ENCODE assay signal across 18 cellular contexts in the genomic region with DNA sequence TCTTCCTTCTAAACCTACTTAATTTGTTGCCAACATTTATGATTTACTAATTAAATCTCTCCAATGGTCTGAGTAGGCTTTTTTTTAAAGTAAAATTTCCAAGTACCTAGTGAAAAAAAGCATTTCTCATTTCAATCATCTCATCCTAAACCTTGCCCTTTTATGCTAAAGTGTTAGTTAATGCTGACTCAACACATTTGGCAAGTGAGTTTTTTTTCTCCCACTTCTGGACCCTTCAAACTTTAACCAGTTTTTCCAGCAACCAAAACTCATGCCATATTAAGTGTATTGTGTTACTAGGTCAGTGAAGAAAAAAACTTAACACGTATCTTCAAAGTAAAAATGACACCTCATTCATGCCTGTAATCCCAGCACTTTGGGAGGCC. TPM values are rescaled to one million over a fixed set of nuclear protein-coding genes. Genes with fewer than 3 reads are reported as not detected.
DNase-seq lines count a peak whose midpoint lies in the region; ATAC-seq and TF ChIP-seq lines count a peak whose summit lies in the region.
"Had no signal": no experiment of that assay in that cellular context is flagged by ENCODE, and none has a peak within 500 bp of the region (broad histone marks: within the 10 kb centered on the region; RNA-seq: fewer than 3 reads in every experiment).

No MANE protein-coding gene starts in this region.

- H3K27ac Mint-ChIP-seq in activated T-cell treated with anti-CD3 and anti-CD28 coated beads, Interleukin-2, amount 50 U/mL, for 72 hours, result peak overlapping the region; percentile 87
- H3K27ac Mint-ChIP-seq in dendritic cell treated with granulocyte-macrophage colony-stimulating factor and Interleukin-4, amounts not matched to agents 40 ng/mL and 50 ng/mL, for 4 days, result peak overlapping the region; percentile 27
- H3K27ac Mint-ChIP-seq: IgD-negative memory B cell had no signal

- 0 out of 2 replicates have a peak overlapping the region, but pooled peaks have one; percentile 25 for H3K23ac ChIP-seq in IMR-90 (ENCODE audit: low read depth, low read length)

- no peak for ATAC-seq in activated T-cell treated with anti-CD3 and anti-CD28 coated beads, Interleukin-2, amount 50 U/mL, for 72 hours (replicated peaks in 1 of 2)
- ATAC-seq in IMR-90 (ENCODE audit: low read depth) (no peak), gastrocnemius medialis (no peak), HG03571 (IDR thresholded peaks at IDR 0.05; ENCODE audit: unreplicated experiment) (no peak)
- ATAC-seq: Panc1 had no signal

- H3K27me3 ChIP-seq in IMR-90 (ENCODE audit: control insufficient read depth, insufficient read depth, low read length) (no peaks in the 10 kb centered on the region), gastrocnemius medialis (no peaks in the 10 kb centered on the region), Peyer's patch (no peaks in the 10 kb centered on the region)
- H3K27me3 ChIP-seq: BLaER1 had no signal

- TF ChIP-seq POLR2A in IMR-90 (IDR thresholded peaks at IDR 0.05; ENCODE audit: low read depth, low read length) (no peak), gastrocnemius medialis (IDR thresholded peaks at IDR 0.05) (no peak), Peyer's patch (IDR thresholded peaks at IDR 0.05) (no peak)

- no peak overlapping the region for H2AK5ac ChIP-seq in IMR-90 (ENCODE audit: low read depth, low read length)

- no peak overlapping the region for H2AK9ac ChIP-seq in IMR-90 (replicated peaks; ENCODE audit: low read depth, low read length, poor library complexity)

- no peak overlapping the region for H3K27ac ChIP-seq in IMR-90 (ENCODE audit: insufficient read depth, low read length)
- peak overlapping the region; percentile 33 to 74 (median 63) for H3K27ac ChIP-seq in gastrocnemius medialis
- no peak overlapping the region for H3K27ac ChIP-seq in Peyer's patch
- H3K27ac ChIP-seq: BLaER1 had no signal

- no peak overlapping the region for H2BK20ac ChIP-seq in IMR-90 (ENCODE audit: low read depth, low read length)

- H2AFZ ChIP-seq in IMR-90 (replicated peaks; ENCODE audit: low read length, poor library complexity), result no peak overlapping the region

- H3K18ac ChIP-seq in IMR-90 (ENCODE audit: low read depth, low read length), result no peak overlapping the region

- peaks cover 3 to 12% of the 10 kb centered on the region in 2 donors for H3K36me3 Mint-ChIP-seq in activated T-cell treated with anti-CD3 and anti-CD28 coated beads, Interleukin-2, amount 50 U/mL, for 72 hours (ENCODE audit: insufficient read depth in 2 of 2)
- H3K36me3 Mint-ChIP-seq in dendritic cell treated with granulocyte-macrophage colony-stimulating factor and Interleukin-4, amounts not matched to agents 40 ng/mL and 50 ng/mL, for 4 days (ENCODE audit: low read depth), result peaks cover 70% of the 10 kb centered on the region
- H3K36me3 Mint-ChIP-seq: IgD-negative memory B cell had no signal

- CTCF ChIA-PET in IMR-90 (lab: Yijun Ruan, JAX), result no interaction called here

- WGBS in IMR-90 (ENCODE audit: extremely low coverage in 2 of 2, insufficient read length in 1 of 2), 2 experiments, result no CpG with 5 or more reads among the region's 1 CpG

- no peak overlapping the region for H4K8ac ChIP-seq in IMR-90 (ENCODE audit: low read depth in 2 of 2, low read length in 2 of 2)

- H2BK120ac ChIP-seq in IMR-90 (ENCODE audit: low read depth, low read length), result no peak overlapping the region

- no peak overlapping the region for H4K91ac ChIP-seq in IMR-90 (ENCODE audit: insufficient read depth, low read depth, low read length)

- H3K27me3 Mint-ChIP-seq in activated T-cell treated with anti-CD3 and anti-CD28 coated beads, Interleukin-2, amount 50 U/mL, for 72 hours (ENCODE audit: low read depth), result no peaks in the 10 kb centered on the region
- H3K27me3 Mint-ChIP-seq in dendritic cell treated with granulocyte-macrophage colony-stimulating factor and Interleukin-4, amounts not matched to agents 40 ng/mL and 50 ng/mL, for 4 days, result no peaks in the 10 kb centered on the region
- H3K27me3 Mint-ChIP-seq: IgD-negative memory B cell had no signal

- in situ Hi-C loops in IMR-90 (cut with MboI; ENCODE audit: low sequenced_read_pairs) (no loop called here), gastrocnemius medialis (cut with MboI; ENCODE audit: low sequenced_read_pairs in 4 of 4) (loop anchor here in 1 of 4 donors (10.0 kb wide), 1 partner anchor 92 kb away; a partner anchor contains a TSS)

- peaks cover 11% of the 10 kb centered on the region for H3K36me3 ChIP-seq in IMR-90 (ENCODE audit: control insufficient read depth, insufficient read depth, low read length)
- peaks cover 0 to 31% of the 10 kb centered on the region in 2 donors for H3K36me3 ChIP-seq in gastrocnemius medialis
- H3K36me3 ChIP-seq in Peyer's patch, result peaks cover 0 to 41% (median 0%) of the 10 kb centered on the region in 3 donors

- no peak for TF ChIP-seq RAD21 in IMR-90 (IDR thresholded peaks at IDR 0.05; ENCODE audit: low read length)

- TF ChIP-seq CTCF in IMR-90 (conservative IDR thresholded peaks at IDR 0.05; ENCODE audit: low read depth, low read length) (no peak), gastrocnemius medialis (IDR thresholded peaks at IDR 0.05 in 4 of 5, conservative IDR thresholded peaks at IDR 0.05 in 1 of 5) (no peak), Peyer's patch (IDR thresholded peaks at IDR 0.05) (no peak)

- H3K79me1 ChIP-seq in IMR-90 (ENCODE audit: low read depth in 1 of 2, low read length in 2 of 2), result peaks cover 0 to 24% of the 10 kb centered on the region in 2 experiments; a peak in 3 of 4 replicates

- no peak overlapping the region for H3K14ac ChIP-seq in IMR-90 (replicated peaks; ENCODE audit: low read depth, low read length)

- no peak overlapping the region for H3K4ac ChIP-seq in IMR-90 (ENCODE audit: low read depth, low read length)

- H3K9me3 ChIP-seq in IMR-90 (ENCODE audit: control insufficient read depth, insufficient read depth, low read length) (no peaks in the 10 kb centered on the region), gastrocnemius medialis (no peaks in the 10 kb centered on the region), Peyer's patch (no peaks in the 10 kb centered on the region)
- H3K9me3 ChIP-seq: BLaER1 had no signal

- no peak overlapping the region for H3K56ac ChIP-seq in IMR-90 (ENCODE audit: extremely low read depth, insufficient read depth, low read length)

- H3K4me1 ChIP-seq in IMR-90 (ENCODE audit: control insufficient read depth, insufficient read depth, low read length) (peaks cover 8% of the 10 kb centered on the region), gastrocnemius medialis (peaks cover 36 to 47% of the 10 kb centered on the region in 2 donors), Peyer's patch (peaks cover 0 to 34% (median 6%) of the 10 kb centered on the region in 4 donors)

- no peak overlapping the region for H3K4me2 ChIP-seq in IMR-90 (ENCODE audit: low read depth, low read length)
- H3K4me2 ChIP-seq: BLaER1 had no signal

- H2BK15ac ChIP-seq in IMR-90 (ENCODE audit: low read depth, low read length), result no peak overlapping the region

- H3K9ac ChIP-seq in IMR-90 (ENCODE audit: low read depth, low read length), result no peak overlapping the region
- H3K9ac ChIP-seq: BLaER1 had no signal

- peaks cover 52% of the 10 kb centered on the region for H4K20me1 ChIP-seq in IMR-90 (ENCODE audit: insufficient read depth, low read length)

- H3K4me3 ChIP-seq in IMR-90 (ENCODE audit: insufficient read depth, low read depth, low read length) (no peak overlapping the region), gastrocnemius medialis (no peak overlapping the region), Peyer's patch (no peak overlapping the region)
- H3K4me3 ChIP-seq: BLaER1 had no signal

- peaks cover 39% of the 10 kb centered on the region for H3K4me1 Mint-ChIP-seq in activated T-cell treated with anti-CD3 and anti-CD28 coated beads, Interleukin-2, amount 50 U/mL, for 72 hours (ENCODE audit: low read depth)
- H3K4me1 Mint-ChIP-seq in dendritic cell treated with granulocyte-macrophage colony-stimulating factor and Interleukin-4, amounts not matched to agents 40 ng/mL and 50 ng/mL, for 4 days (ENCODE audit: low read depth), result peaks cover 13% of the 10 kb centered on the region

- dilution Hi-C loops in IMR-90 (cut with HindIII; ENCODE audit: low sequenced_read_pairs, unreplicated experiment), result no loop called here

- H2BK5ac ChIP-seq in IMR-90 (ENCODE audit: low read depth, low read length, poor library complexity, severe bottlenecking), result no peak overlapping the region

- POLR2A ChIA-PET in IMR-90 (lab: Charles Lee; ENCODE audit: unreplicated experiment), result no interaction called here

- no peaks in the 10 kb centered on the region; the same call in 1 of the 2 replicates for H3K9me1 ChIP-seq in IMR-90 (ENCODE audit: insufficient read depth, low read length)

- H3K9me3 Mint-ChIP-seq in activated T-cell treated with anti-CD3 and anti-CD28 coated beads, Interleukin-2, amount 50 U/mL, for 72 hours, result no peaks in the 10 kb centered on the region
- no peaks in the 10 kb centered on the region for H3K9me3 Mint-ChIP-seq in dendritic cell treated with granulocyte-macrophage colony-stimulating factor and Interleukin-4, amounts not matched to agents 40 ng/mL and 50 ng/mL, for 4 days
- H3K9me3 Mint-ChIP-seq: IgD-negative memory B cell had no signal

- no peak overlapping the region for H4K5ac ChIP-seq in IMR-90 (ENCODE audit: low read depth, low read length)

- no peak overlapping the region for H3K4me3 Mint-ChIP-seq in activated T-cell treated with anti-CD3 and anti-CD28 coated beads, Interleukin-2, amount 50 U/mL, for 72 hours
- H3K4me3 Mint-ChIP-seq in dendritic cell treated with granulocyte-macrophage colony-stimulating factor and Interleukin-4, amounts not matched to agents 40 ng/mL and 50 ng/mL, for 4 days, result no peak overlapping the region

- intact Hi-C loops in IMR-90 (cut with micrococcal nuclease), result no loop called here
- intact Hi-C loops in dendritic cell treated with granulocyte-macrophage colony-stimulating factor and Interleukin-4, amounts not matched to agents 40 ng/mL and 50 ng/mL, for 4 days (cut with micrococcal nuclease), result no loop called here
- intact Hi-C loops in gastrocnemius medialis (cut with DNase I; ENCODE audit: low total_unique reads), result no loop called here

- no TSS peak for BruUV-seq in IMR-90 (replicated peaks; lab: Mats Ljungman, UMichigan)

- no peak for DNase-seq in activated T-cell treated with anti-CD3 and anti-CD28 coated beads, Interleukin-2, amount 50 U/mL, for 72 hours
- DNase-seq in activated T-cell treated with anti-CD3 and anti-CD28 coated beads for 4 hours, result no peak
- no peak for DNase-seq in IMR-90
- DNase-seq in gastrocnemius medialis, result no peak
- no peak for DNase-seq in Peyer's patch
- no peak for DNase-seq in HuH-7.5 (ENCODE audit: low spot score)
- DNase-seq: DMS79 treated with DMSO at 0.1 percent for 48 hours, NCI-H1105 treated with DMSO at 0.1 percent for 48 hours, NCI-H1694 treated with DMSO at 0.1 percent for 48 hours, NCI-H2107, NCI-H226, NCI-H524 treated with DMSO at 0.1 percent for 48 hours, SHP77 had no signal

RNA-seq across cellular contexts. Expression of a gene that starts 5.3 kb away (rescaled TPM):
- total RNA-seq in activated T-cell treated with anti-CD3 and anti-CD28 coated beads, Interleukin-2, amount 50 U/mL, for 72 hours, result 10 to 100 TPM; 83.2 to 87.0 TPM
- total RNA-seq in IMR-90 (2012; rRNA removed), result 86.1 and 86.7 TPM in 2 replicates
- 45.7 and 48.3 TPM in 2 replicates for polyA plus RNA-seq in IMR-90 (2012; rRNA removed)
- 20.5 and 25.0 TPM in 2 replicates for polyA plus RNA-seq in IMR-90 (2012; cell fraction: cytosol; rRNA removed)
- 22.9 and 121 TPM in 2 replicates for polyA plus RNA-seq in IMR-90 (2012; cell fraction: nucleus; rRNA removed; ENCODE audit: low replicate concordance)
- total RNA-seq in gastrocnemius medialis, result 10 to 100 TPM; 60.7 to 80.6 (median 66.3) TPM
- 100 to 1,000 TPM; 113 to 153 (median 137) TPM for total RNA-seq in Peyer's patch

RNA-seq across cellular contexts. Expression of a gene that starts 42.5 kb away (rescaled TPM):
- total RNA-seq in activated T-cell treated with anti-CD3 and anti-CD28 coated beads, Interleukin-2, amount 50 U/mL, for 72 hours, result 10 to 100 TPM; 21.7 to 25.8 TPM
- 5.2 and 5.8 TPM in 2 replicates for total RNA-seq in IMR-90 (2012; rRNA removed)
- 8.0 and 9.2 TPM in 2 replicates for polyA plus RNA-seq in IMR-90 (2012; rRNA removed)
- 2.8 and 3.7 TPM in 2 replicates for polyA plus RNA-seq in IMR-90 (2012; cell fraction: cytosol; rRNA removed)
- 14.7 and 27.7 TPM in 2 replicates for polyA plus RNA-seq in IMR-90 (2012; cell fraction: nucleus; rRNA removed; ENCODE audit: low replicate concordance)
- 10 to 100 TPM; 15.8 to 22.6 (median 19.4) TPM for total RNA-seq in gastrocnemius medialis
- 10 to 100 TPM; 14.0 to 40.2 (median 22.5) TPM for total RNA-seq in Peyer's patch

Comparison
In these comparisons a context has a peak if more than half of its experiments do, and no peak if none do; other contexts are left out.
1. H3K27ac ChIP-seq: peak in gastrocnemius medialis (4 of 4); none in IMR-90 (single experiment) and Peyer's patch (0 of 4).